14 cellular contexts compared by ENCODE assay signal in the genomic region with DNA sequence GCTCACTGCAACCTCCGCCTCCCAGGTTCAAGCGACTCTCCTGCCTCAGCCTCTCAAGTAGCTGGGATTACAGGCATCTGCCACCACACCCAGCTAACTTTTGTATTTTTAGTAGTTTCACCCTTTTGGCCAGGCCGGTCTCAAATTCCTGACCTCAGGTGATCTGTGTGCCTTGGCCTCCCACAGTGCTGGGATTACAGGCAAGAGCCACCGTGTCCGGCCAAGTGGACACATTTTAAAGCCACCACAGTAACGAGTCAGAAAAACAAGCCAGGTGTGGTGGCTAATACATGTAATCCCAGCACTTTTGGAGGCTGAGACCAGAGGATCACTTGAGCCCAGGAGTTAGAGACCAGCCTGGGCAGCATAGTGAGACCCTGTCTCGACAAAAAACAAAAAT. TPM values are rescaled to one million over a fixed set of nuclear protein-coding genes. Genes with fewer than 3 reads are reported as not detected.
DNase-seq lines count a peak whose midpoint lies in the region; ATAC-seq, FAIRE-seq and TF ChIP-seq lines count a peak whose summit lies in the region.
"Not testable (repeated sequence)": the region's sequence is repeated elsewhere in the genome, so short reads cannot be mapped to it uniquely, and the experiment has no call there.
"Had no signal": no experiment of that assay in that cellular context is flagged by ENCODE, and none has a peak within 500 bp of the region (broad histone marks: within the 10 kb centered on the region; RNA-seq: fewer than 3 reads in every experiment).

No MANE protein-coding gene starts in this region.

- H2BK15ac ChIP-seq in mesenchymal stem cell (ENCODE audit: low read depth, poor library complexity, severe bottlenecking), result not testable (repeated sequence)

- H4K91ac ChIP-seq in mesenchymal stem cell (ENCODE audit: low read length), result not testable (repeated sequence)

- H3K4me1 ChIP-seq in PC-9 (replicated peaks; ENCODE audit: insufficient read depth) (peaks cover 18% of the 10 kb centered on the region), SJSA1 (replicated peaks) (peaks cover 70% of the 10 kb centered on the region)
- not testable (repeated sequence) for H3K4me1 ChIP-seq in K562 (replicated peaks in 1 of 2; ENCODE audit: control insufficient read depth in 2 of 2, insufficient read depth in 2 of 2, low read length in 2 of 2); mesenchymal stem cell (ENCODE audit: control insufficient read depth, insufficient read depth, low read depth, low read length)

- not testable (repeated sequence) for TF ChIP-seq RAD21 in K562 (CRISPR knock-in tag; conservative IDR thresholded peaks at IDR 0.05 in 1 of 2, IDR thresholded peaks at IDR 0.05 in 1 of 2)

- in situ Hi-C loops in K562 (cut with MboI), result not testable (repeated sequence)

- not testable (repeated sequence) for H3K4me3 ChIP-seq in PC-9; SJSA1; K562; mesenchymal stem cell (ENCODE audit: insufficient read depth in 1 of 2, low read depth in 1 of 2, low read length in 2 of 2)

- H4K8ac ChIP-seq in mesenchymal stem cell (ENCODE audit: low read length), result not testable (repeated sequence)

- not testable (repeated sequence) for H3K27me3 ChIP-seq in PC-9 (ENCODE audit: insufficient read depth, low read depth); SJSA1 (replicated peaks); K562 (ENCODE audit: control insufficient read depth in 2 of 2, insufficient read depth in 2 of 2, low read length in 2 of 2); mesenchymal stem cell (ENCODE audit: control insufficient read depth in 1 of 2, insufficient read depth in 1 of 2, low read length in 2 of 2)

- not testable (repeated sequence) for H3K9me3 ChIP-seq in PC-9 (ENCODE audit: insufficient read depth, low read depth); SJSA1 (replicated peaks); K562 (replicated peaks; ENCODE audit: control insufficient read depth, insufficient read depth, low read depth, low read length); mesenchymal stem cell (ENCODE audit: control insufficient read depth, low read length)

- POLR2A ChIA-PET in PC-9 (lab: Charles Lee; ENCODE audit: unreplicated experiment); K562 (lab: Yijun Ruan, JAX): not testable (repeated sequence)

- DNase-seq in PC-9; SJSA1 (ENCODE audit: low read depth in 1 of 2, low spot score in 2 of 2); K562 (ENCODE audit: extremely low read depth in 1 of 4, low spot score in 3 of 4); mesenchymal stem cell: not testable (repeated sequence)
- DNase-seq in left lobe of liver (ENCODE audit: low spot score), result peak; percentile 62

- H3K9ac ChIP-seq in K562 (ENCODE audit: insufficient read depth in 1 of 2, low read depth in 2 of 2, low read length in 2 of 2); mesenchymal stem cell (ENCODE audit: low read length): not testable (repeated sequence)

- intact Hi-C loops in PC-9 (cut with micrococcal nuclease; ENCODE audit: unreplicated experiment); K562 (cut with micrococcal nuclease): not testable (repeated sequence)

- BruUV-seq in PC-9 (replicated peaks; lab: Mats Ljungman, UMichigan); K562 (replicated peaks; lab: Mats Ljungman, UMichigan): not testable (repeated sequence)

- TF ChIP-seq CTCF in 22Rv1 (IDR thresholded peaks at IDR 0.05); PC-9 (conservative IDR thresholded peaks at IDR 0.05); K562 (IDR thresholded peaks at IDR 0.05 in 2 of 3, conservative IDR thresholded peaks at IDR 0.05 in 1 of 3; ENCODE audit: insufficient read depth in 2 of 3, low read depth in 1 of 3, low read length in 3 of 3): not testable (repeated sequence)

- not testable (repeated sequence) for H4K20me1 ChIP-seq in PC-9 (ENCODE audit: insufficient read depth); K562 (replicated peaks; ENCODE audit: control insufficient read depth, insufficient read depth, low read length)

- not testable (repeated sequence) for H3K18ac ChIP-seq in mesenchymal stem cell (ENCODE audit: low read depth in 1 of 2, low read length in 2 of 2)

- H3F3A ChIP-seq in PC-9 (ENCODE audit: insufficient read depth, low read depth), result peaks cover 14% of the 10 kb centered on the region

- not testable (repeated sequence) for ATAC-seq in K562
- peak; percentile 12 for ATAC-seq in esophagus mucosa
- peak; percentile 75 for ATAC-seq in left lobe of liver

- H3K36me3 ChIP-seq in PC-9 (ENCODE audit: low read depth) (peaks cover 11% of the 10 kb centered on the region; the same call in 1 of the 2 replicates), SJSA1 (peaks cover 69% of the 10 kb centered on the region), K562 (ENCODE audit: control insufficient read depth, insufficient read depth, low read length) (peaks cover 87% of the 10 kb centered on the region), mesenchymal stem cell (ENCODE audit: control insufficient read depth in 1 of 2, insufficient read depth in 2 of 2, low read depth in 1 of 2, low read length in 2 of 2) (peaks cover 27 to 95% of the 10 kb centered on the region in 2 experiments)

- H3K4me2 ChIP-seq in PC-9; K562 (ENCODE audit: insufficient read depth, low read length); mesenchymal stem cell (ENCODE audit: low read length, poor library complexity, severe bottlenecking): not testable (repeated sequence)

- H3K79me1 ChIP-seq in mesenchymal stem cell (replicated peaks; ENCODE audit: low read length, poor library complexity, severe bottlenecking), result peaks cover 13% of the 10 kb centered on the region

- H2AFZ ChIP-seq in PC-9; K562 (ENCODE audit: low read depth, low read length); mesenchymal stem cell (ENCODE audit: low read depth, low read length): not testable (repeated sequence)

- 98% methylated on average over 7 of the region's 7 CpGs for WGBS in K562 (ENCODE audit: insufficient coverage, low coverage, missing lambda C conversion rate)
- WGBS in mesenchymal stem cell, result 96% methylated on average over 7 of the region's 7 CpGs

- not testable (repeated sequence) for H3K14ac ChIP-seq in mesenchymal stem cell (ENCODE audit: low read length in 2 of 2)

- H2AK5ac ChIP-seq in mesenchymal stem cell (ENCODE audit: low read length, severe bottlenecking), result peak overlapping the region; percentile 61

- TF ChIP-seq POLR2A in K562 (conservative IDR thresholded peaks at IDR 0.05), result not testable (repeated sequence)

- TF ChIP-seq EP300 in K562 (IDR thresholded peaks at IDR 0.05; ENCODE audit: low read length), result not testable (repeated sequence)

- CTCF ChIA-PET in PC-9 (lab: Charles Lee), result interaction anchor here (0.6 kb wide), 1 partner anchor 25 kb away, joined by 5 read pairs; no protein-coding TSS in a partner anchor
- CTCF ChIA-PET in K562 (lab: Yijun Ruan, JAX; ENCODE audit: low intra/inter-chr PET ratio), result not testable (repeated sequence)

- FAIRE-seq in K562 (lab: Jason Lieb, UNC), result not testable (repeated sequence)

- H2BK12ac ChIP-seq in mesenchymal stem cell (ENCODE audit: low read length in 2 of 2), result not testable (repeated sequence)

- not testable (repeated sequence) for H3K4ac ChIP-seq in mesenchymal stem cell (ENCODE audit: low read depth in 1 of 2, low read length in 2 of 2)

- H2BK120ac ChIP-seq in mesenchymal stem cell (ENCODE audit: low read depth, low read length), result not testable (repeated sequence)

- H2BK5ac ChIP-seq in mesenchymal stem cell (ENCODE audit: low read depth, low read length, poor library complexity, severe bottlenecking), result not testable (repeated sequence)

- H3K79me2 ChIP-seq in PC-9 (ENCODE audit: low read depth) (peaks cover 21% of the 10 kb centered on the region; the same call in 1 of the 2 replicates), K562 (ENCODE audit: control insufficient read depth, insufficient read depth, low read length) (peaks cover 22% of the 10 kb centered on the region)

- peak overlapping the region; percentile 18; the same call in 1 of the 2 replicates for H3K27ac ChIP-seq in 22Rv1
- H3K27ac ChIP-seq in PC-9, result peak overlapping the region; percentile 26; the same call in 1 of the 2 replicates
- H3K27ac ChIP-seq in SJSA1, result peak overlapping the region; percentile 68
- H3K27ac ChIP-seq in K562 (ENCODE audit: extremely low read depth, low read depth, low read length); mesenchymal stem cell (ENCODE audit: low read length, poor library complexity, severe bottlenecking): not testable (repeated sequence)

- not testable (repeated sequence) for H3K23ac ChIP-seq in mesenchymal stem cell (ENCODE audit: low read length in 2 of 2)

- H3K9me1 ChIP-seq in K562 (ENCODE audit: control insufficient read depth, insufficient read depth, low read length), result not testable (repeated sequence)

- not testable (repeated sequence) for H3K9me2 ChIP-seq in PC-9 (ENCODE audit: insufficient read depth)

RNA-seq across cellular contexts. Expression of gene MAPK6, which starts 35.8 kb away (rescaled TPM):
- total RNA-seq in PC-9 (2021), result 27.5 and 38.7 TPM in 2 replicates
- total RNA-seq in SJSA1 (2014; rRNA removed; shearing (Covaris generic)), result 26.0 and 56.9 TPM in 2 replicates
- 37.7 and 101 TPM in 2 replicates for total RNA-seq in K562 (2011; cell fraction: chromatin; rRNA removed; ENCODE audit: low replicate concordance)
- 11.5 and 15.7 TPM in 2 replicates for total RNA-seq in K562 (2011; cell fraction: nucleolus; rRNA removed)
- 27.8 and 41.8 TPM in 2 replicates for total RNA-seq in K562 (2011; cell fraction: nucleoplasm; rRNA removed)
- 49.9 and 51.2 TPM in 2 replicates for total RNA-seq in K562 (2014; rRNA removed)
- 97.1 and 110 TPM in 2 replicates for total RNA-seq in K562 (2014; rRNA removed; fragmentation: Illumina TruSeq; extraction: Trizol)
- total RNA-seq in K562 (2015; rRNA removed; fragmentation: Illumina TruSeq; extraction: Trizol), result 76.3 and 81.5 TPM in 2 replicates
- total RNA-seq in K562 (2021), result 92.0 and 94.4 TPM in 2 replicates
- polyA plus RNA-seq in K562 (2011; rRNA removed), result 71.5 and 84.7 TPM in 2 replicates
- 14.9 and 33.5 TPM in 2 replicates for polyA plus RNA-seq in K562 (2011; cell fraction: cytosol; rRNA removed)
- polyA plus RNA-seq in K562 (2011; cell fraction: nucleus; rRNA removed), result 13.7 and 24.3 TPM in 2 replicates
- polyA plus RNA-seq in K562 (2012), result 46.7 and 46.9 TPM in 2 replicates
- 70.4 and 74.0 TPM in 2 replicates for polyA plus RNA-seq in K562 (2014; fragmentation: Illumina TruSeq; extraction: Trizol)
- 10 to 100 TPM; 28.5 to 30.8 TPM for polyA plus RNA-seq in K562 (2014; fragmentation: Nextera tagmentation; extraction: Ambion mirVana)
- 36.2 and 39.4 TPM in 2 replicates for polyA plus RNA-seq in K562 (2014; rRNA removed)
- 154 and 186 TPM in 2 replicates for polyA minus RNA-seq in K562 (2011; rRNA and poly(A)+ RNA removed)
- 51.0 and 52.9 TPM in 2 replicates for polyA minus RNA-seq in K562 (2011; cell fraction: cytosol; rRNA and poly(A)+ RNA removed)
- 12.5 and 25.4 TPM in 2 replicates for polyA minus RNA-seq in K562 (2011; cell fraction: nucleus; rRNA and poly(A)+ RNA removed)
- total RNA-seq in esophagus mucosa, result 83.9 TPM
- total RNA-seq in left lobe of liver, result 20.0 TPM
- polyA plus RNA-seq in mesenchymal stem cell (2013, experiment 1 of 2), result 52.4 TPM
- polyA plus RNA-seq in mesenchymal stem cell (2013, experiment 2 of 2), result 53.5 TPM

RNA-seq across cellular contexts. Expression of gene BCL2L10, which starts 57.7 kb away (rescaled TPM):
- total RNA-seq in PC-9 (2021), result 0.43 and 0.48 TPM in 2 replicates
- not detected in 2 replicates for total RNA-seq in SJSA1 (2014; rRNA removed; shearing (Covaris generic))
- total RNA-seq in K562 (2011; cell fraction: chromatin; rRNA removed; ENCODE audit: low replicate concordance), result not detected in 2 replicates
- total RNA-seq in K562 (2011; cell fraction: nucleolus; rRNA removed), result not detected in 2 replicates
- total RNA-seq in K562 (2011; cell fraction: nucleoplasm; rRNA removed), result not detected in 2 replicates
- not detected in 2 replicates for total RNA-seq in K562 (2014; rRNA removed)
- total RNA-seq in K562 (2014; rRNA removed; fragmentation: Illumina TruSeq; extraction: Trizol), result not detected in 2 replicates
- total RNA-seq in K562 (2015; rRNA removed; fragmentation: Illumina TruSeq; extraction: Trizol), result not detected in 2 replicates
- total RNA-seq in K562 (2021), result not detected in 2 replicates
- polyA plus RNA-seq in K562 (2011; rRNA removed), result not detected in 2 replicates
- not detected in 2 replicates for polyA plus RNA-seq in K562 (2011; cell fraction: cytosol; rRNA removed)
- polyA plus RNA-seq in K562 (2011; cell fraction: nucleus; rRNA removed), result not detected in 2 replicates
- not detected in 2 replicates for polyA plus RNA-seq in K562 (2012)
- polyA plus RNA-seq in K562 (2014; fragmentation: Illumina TruSeq; extraction: Trizol), result not detected in 2 replicates
- polyA plus RNA-seq in K562 (2014; fragmentation: Nextera tagmentation; extraction: Ambion mirVana), result not detected
- polyA plus RNA-seq in K562 (2014; rRNA removed), result not detected in 2 replicates
- polyA minus RNA-seq in K562 (2011; rRNA and poly(A)+ RNA removed), result not detected in 2 replicates
- polyA minus RNA-seq in K562 (2011; cell fraction: cytosol; rRNA and poly(A)+ RNA removed), result not detected in 2 replicates
- not detected in 2 replicates for polyA minus RNA-seq in K562 (2011; cell fraction: nucleus; rRNA and poly(A)+ RNA removed)
- 3.7 TPM for total RNA-seq in esophagus mucosa
- 4.2 TPM for total RNA-seq in left lobe of liver
- 0.06 TPM for polyA plus RNA-seq in mesenchymal stem cell (2013, experiment 1 of 2)
- polyA plus RNA-seq in mesenchymal stem cell (2013, experiment 2 of 2), result not detected
- total RNA-seq: A673, Daoy, GM23248, H4, HT1080 had no signal
- polyA plus RNA-seq: CD14-positive monocyte; CD4-positive, alpha-beta memory T cell; GM23248 had no signal
